ENCODE assay signal across 8 cellular contexts in the genomic region with DNA sequence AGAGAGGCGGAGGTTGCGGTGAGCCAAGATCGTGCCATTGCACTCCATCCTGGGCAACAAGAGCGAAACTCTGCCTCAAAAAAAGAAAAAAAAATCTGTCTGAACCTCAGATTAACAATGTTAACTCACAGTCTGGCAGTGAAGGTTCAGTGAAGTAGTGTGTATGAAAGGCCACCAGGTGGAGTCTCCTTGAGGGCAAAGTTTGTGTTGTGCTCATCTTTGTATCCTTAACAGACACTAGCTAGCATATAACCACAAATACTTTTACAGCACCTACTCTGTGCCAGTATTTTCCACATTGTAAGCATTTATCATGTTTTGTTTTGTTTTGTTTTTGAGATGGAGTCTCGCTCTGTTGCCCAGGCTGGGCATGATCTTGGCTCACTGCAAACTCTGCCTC. TPM values are rescaled to one million over a fixed set of nuclear protein-coding genes. Genes with fewer than 3 reads are reported as not detected.
DNase-seq lines count a peak whose midpoint lies in the region; ATAC-seq and TF ChIP-seq lines count a peak whose summit lies in the region.

No MANE protein-coding gene starts in this region.

- no peak overlapping the region for H4K8ac ChIP-seq in neuronal stem cell (ENCODE audit: low read depth, low read length)

- no peaks in the 10 kb centered on the region for H3K9me3 Mint-ChIP-seq in activated CD4-positive, alpha-beta T cell treated with anti-CD3 and anti-CD28 coated beads for 36 hours (ENCODE audit: low read depth)
- no peaks in the 10 kb centered on the region for H3K9me3 Mint-ChIP-seq in type B pancreatic cell

- H3K27me3 Mint-ChIP-seq in activated CD4-positive, alpha-beta T cell treated with anti-CD3 and anti-CD28 coated beads for 36 hours = peaks cover 12% of the 10 kb centered on the region
- H3K27me3 Mint-ChIP-seq in type B pancreatic cell = no peaks in the 10 kb centered on the region

- POLR2A ChIA-PET in activated CD4-positive, alpha-beta T cell treated with anti-CD3 and anti-CD28 coated beads for 36 hours (lab: Charles Lee) = interaction anchor here (0.7 kb wide), 1 partner anchor 605 kb away, joined by 3 read pairs; no protein-coding TSS in a partner anchor
- POLR2A ChIA-PET in HEK293T (lab: Yijun Ruan, JAX) = interaction anchor here (0.8 kb wide), 1 partner anchor 63 kb away, joined by 3 read pairs; the partner anchor contains the start of gene SETD7

- no peak overlapping the region for H3K4ac ChIP-seq in neuronal stem cell (ENCODE audit: low read length)

- H3K9ac ChIP-seq in neuronal stem cell (ENCODE audit: low read depth, low read length, poor library complexity) = no peak overlapping the region

- H3K14ac ChIP-seq in neuronal stem cell (ENCODE audit: low read length) = no peak overlapping the region

- H3K4me1 Mint-ChIP-seq in activated CD4-positive, alpha-beta T cell treated with anti-CD3 and anti-CD28 coated beads for 36 hours = no peaks in the 10 kb centered on the region
- no peaks in the 10 kb centered on the region for H3K4me1 Mint-ChIP-seq in type B pancreatic cell (ENCODE audit: unreplicated experiment)

- peaks cover 0 to 2% (median 0%) of the 10 kb centered on the region in 3 experiments for H3K27me3 ChIP-seq in neuronal stem cell (ENCODE audit: control insufficient read depth in 3 of 3, insufficient read depth in 3 of 3, low read depth in 1 of 3, low read length in 3 of 3)

- peak; percentile 21 for DNase-seq in activated CD4-positive, alpha-beta T cell treated with anti-CD3 and anti-CD28 coated beads for 36 hours
- no peak for DNase-seq in activated CD4-positive, alpha-beta T cell treated with anti-CD3 and anti-CD28 coated beads for 4 hours
- DNase-seq in HEK293T (ENCODE audit: extremely low spot score) = peak; percentile 45
- peak; percentile 9 to 35 for DNase-seq in NCI-H526 (lab: John Stamatoyannopoulos, UW)
- no peak for DNase-seq in epithelial cell of proximal tubule (ENCODE audit: low read depth)
- DNase-seq in type B pancreatic cell (ENCODE audit: extremely low spot score, unreplicated experiment) = no peak
- DNase-seq in caudate nucleus (lab: John Stamatoyannopoulos, UW) = no peak
- no peak for DNase-seq in neuronal stem cell (ENCODE audit: low spot score)

- H3K4me3 Mint-ChIP-seq in activated CD4-positive, alpha-beta T cell treated with anti-CD3 and anti-CD28 coated beads for 36 hours = no peak overlapping the region
- H3K4me3 Mint-ChIP-seq in type B pancreatic cell = no peak overlapping the region

- CTCF ChIA-PET in activated CD4-positive, alpha-beta T cell treated with anti-CD3 and anti-CD28 coated beads for 36 hours (lab: Charles Lee) = interaction anchor here (0.7 to 3.4 kb wide), 10 partner anchors 9 to 624 kb away, joined by 3 to 12 read pairs (median 3); partner anchors contain the start of gene MGST2
- CTCF ChIA-PET in HEK293T (lab: Yijun Ruan, JAX) = interaction anchor here (0.7 to 2.2 kb wide), 11 partner anchors 10 to 37 kb away, joined by 3 to 20 read pairs (median 5); no protein-coding TSS in a partner anchor

- H3K4me3 ChIP-seq in epithelial cell of proximal tubule (ENCODE audit: low read depth, low read length) (no peak overlapping the region), neuronal stem cell (ENCODE audit: low read length in 2 of 2) (no peak overlapping the region)

- no peaks in the 10 kb centered on the region for H3K36me3 ChIP-seq in neuronal stem cell (replicated peaks in 1 of 2; ENCODE audit: control insufficient read depth in 2 of 2, insufficient read depth in 2 of 2, low read length in 2 of 2)

- H3K9me3 ChIP-seq in neuronal stem cell (replicated peaks in 1 of 2; ENCODE audit: control insufficient read depth in 2 of 2, insufficient read depth in 1 of 2, low read depth in 1 of 2, low read length in 2 of 2) = no peaks in the 10 kb centered on the region

- H4K91ac ChIP-seq in neuronal stem cell (ENCODE audit: low read depth, low read length, poor library complexity) = no peak overlapping the region

- no peak overlapping the region for H2BK15ac ChIP-seq in neuronal stem cell (ENCODE audit: low read length)

- H2BK120ac ChIP-seq in neuronal stem cell (ENCODE audit: low read depth, low read length) = no peak overlapping the region

- no peak overlapping the region for H3K18ac ChIP-seq in neuronal stem cell (ENCODE audit: low read length)

- H2BK5ac ChIP-seq in neuronal stem cell (ENCODE audit: low read length) = no peak overlapping the region

- H2AK5ac ChIP-seq in neuronal stem cell (ENCODE audit: low read depth, low read length) = no peak overlapping the region

- H3K23ac ChIP-seq in neuronal stem cell (ENCODE audit: low read depth, low read length, poor library complexity) = no peak overlapping the region

- no peak overlapping the region for H3K27ac Mint-ChIP-seq in activated CD4-positive, alpha-beta T cell treated with anti-CD3 and anti-CD28 coated beads for 36 hours
- H3K27ac Mint-ChIP-seq in type B pancreatic cell = no peak overlapping the region

- no peak overlapping the region for H3K4me2 ChIP-seq in neuronal stem cell (ENCODE audit: insufficient read depth, low read length, poor library complexity, severe bottlenecking)

- no peak overlapping the region for H2BK12ac ChIP-seq in neuronal stem cell (ENCODE audit: low read length)

- no peaks in the 10 kb centered on the region for H3K36me3 Mint-ChIP-seq in activated CD4-positive, alpha-beta T cell treated with anti-CD3 and anti-CD28 coated beads for 36 hours (ENCODE audit: low read depth)
- no peaks in the 10 kb centered on the region for H3K36me3 Mint-ChIP-seq in type B pancreatic cell

- peaks cover 4 to 7% of the 10 kb centered on the region in 2 donors for H3K4me1 ChIP-seq in neuronal stem cell (ENCODE audit: control insufficient read depth in 2 of 2, insufficient read depth in 1 of 2, low read depth in 1 of 2, low read length in 2 of 2)

- no CpG with 5 or more reads among the region's 5 CpGs for WGBS in neuronal stem cell (ENCODE audit: extremely low coverage in 2 of 2, insufficient read length in 2 of 2, insufficient replicate concordance in 1 of 2), 2 donors

- peak; percentile 78 for ATAC-seq in activated CD4-positive, alpha-beta T cell treated with anti-CD3 and anti-CD28 coated beads for 36 hours

- intact Hi-C loops in activated CD4-positive, alpha-beta T cell treated with anti-CD3 and anti-CD28 coated beads for 36 hours (cut with DNase I, micrococcal nuclease) = no loop called here

- H3K27ac ChIP-seq in caudate nucleus (ENCODE audit: low read depth, low read length) (no peak overlapping the region), neuronal stem cell (replicated peaks; ENCODE audit: low read length) (no peak overlapping the region)

- TF ChIP-seq CTCF in epithelial cell of proximal tubule (conservative IDR thresholded peaks at IDR 0.05; ENCODE audit: low read depth, low read length) = peak; percentile 73
- TF ChIP-seq CTCF in type B pancreatic cell (conservative IDR thresholded peaks at IDR 0.05) = peak; percentile 72

- H2AFZ ChIP-seq in neuronal stem cell (ENCODE audit: low read length) = no peak overlapping the region

- H3K79me1 ChIP-seq in neuronal stem cell (ENCODE audit: low read depth, low read length) = no peaks in the 10 kb centered on the region

TF ChIP-seq in HEK293T, 16 proteins besides CTCF, POLR2A, EP300 and RAD21:
- TF ChIP-seq FOXK2 (IDR thresholded peaks at IDR 0.05) (no peak), NFRKB (IDR thresholded peaks at IDR 0.05) (no peak), HDGF (IDR thresholded peaks at IDR 0.05; ENCODE audit: borderline replicate concordance) (no peak), PKNOX1 (IDR thresholded peaks at IDR 0.05) (no peak), ZNF384 (IDR thresholded peaks at IDR 0.05) (no peak), TARDBP (IDR thresholded peaks at IDR 0.05) (no peak), ARNT (IDR thresholded peaks at IDR 0.05) (no peak), CTBP1 (IDR thresholded peaks at IDR 0.05; ENCODE audit: borderline replicate concordance) (no peak), SUZ12 (IDR thresholded peaks at IDR 0.05) (no peak), ELF4 (IDR thresholded peaks at IDR 0.05) (no peak), SP1 (IDR thresholded peaks at IDR 0.05) (no peak)
TF ChIP-seq in HEK293T: peak in this region for 0.

RNA-seq across cellular contexts. Expression of gene MGST2, which starts 46.0 kb away (rescaled TPM):
- 10 to 100 TPM; 28.9 to 32.8 TPM for total RNA-seq in activated CD4-positive, alpha-beta T cell treated with anti-CD3 and anti-CD28 coated beads for 36 hours
- total RNA-seq in epithelial cell of proximal tubule (56.7 and 66.3 TPM in 2 replicates), type B pancreatic cell (ENCODE audit: low replicate concordance) (43.2 and 63.3 TPM in 2 replicates)
- 19.9 TPM for polyA plus RNA-seq in neuronal stem cell (2013, experiment 1 of 2)
- polyA plus RNA-seq in neuronal stem cell (2013, experiment 2 of 2) = 18.6 TPM

Comparison
In these comparisons a context has a peak if more than half of its experiments do, and no peak if none do; other contexts are left out.
1. DNase-seq: peak in activated CD4-positive, alpha-beta T cell treated with anti-CD3 and anti-CD28 coated beads for 36 hours (single experiment), HEK293T (single experiment) and NCI-H526 (2 of 2); none in activated CD4-positive, alpha-beta T cell treated with anti-CD3 and anti-CD28 coated beads for 4 hours (0 of 2), epithelial cell of proximal tubule (single experiment), type B pancreatic cell (single experiment), caudate nucleus (0 of 61) and neuronal stem cell (single experiment).